ENCODE assay signal across 24 cellular contexts in the genomic region with DNA sequence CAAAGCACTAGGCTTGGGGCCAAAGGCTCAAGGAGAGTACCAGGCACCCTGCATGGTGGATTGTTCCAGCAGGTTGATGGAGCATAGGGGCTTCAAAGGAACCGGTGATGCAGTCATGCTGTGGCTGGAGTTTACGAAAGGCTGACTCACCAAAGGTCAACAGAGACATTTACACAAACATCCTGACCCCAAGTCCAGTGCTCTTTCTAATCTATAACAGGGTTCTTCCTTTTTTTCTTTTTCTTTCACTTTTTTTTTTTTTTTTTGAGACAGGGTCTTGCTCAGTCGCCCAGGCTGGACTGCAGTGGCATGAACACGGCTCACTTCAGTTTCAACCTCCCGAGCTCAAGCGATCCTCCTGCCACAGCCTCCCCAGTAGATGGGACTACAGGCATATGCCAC. TPM values are rescaled to one million over a fixed set of nuclear protein-coding genes. Genes with fewer than 3 reads are reported as not detected.
DNase-seq lines count a peak whose midpoint lies in the region; ATAC-seq and TF ChIP-seq lines count a peak whose summit lies in the region.
"Had no signal": no experiment of that assay in that cellular context is flagged by ENCODE, and none has a peak within 500 bp of the region (broad histone marks: within the 10 kb centered on the region; RNA-seq: fewer than 3 reads in every experiment).

No MANE protein-coding gene starts in this region.

- 82% methylated on average over 2 to 6 of the region's 6 CpGs for WGBS in gastroesophageal sphincter (ENCODE audit: low coverage in 1 of 2), 2 donors

- CTCF ChIA-PET in Calu3 (lab: Charles Lee), result no interaction called here
- CTCF ChIA-PET in RWPE1 (lab: Yijun Ruan, JAX), result interaction anchor here (1.0 kb wide), 1 partner anchor 9 kb away, joined by 3 read pairs; no protein-coding TSS in a partner anchor

- peaks cover 23% of the 10 kb centered on the region for H3K27me3 ChIP-seq in gastroesophageal sphincter

- H3K27ac ChIP-seq in RWPE1 (no peak overlapping the region), gastroesophageal sphincter (no peak overlapping the region), caudate nucleus (ENCODE audit: low read depth, low read length) (no peak overlapping the region)
- H3K27ac ChIP-seq: psoas muscle, transverse colon, VCaP had no signal

- POLR2A ChIA-PET in RWPE1 (lab: Yijun Ruan, JAX; ENCODE audit: low non-redundant PET), result no interaction called here

- BruUV-seq in Calu3 (replicated peaks; lab: Mats Ljungman, UMichigan), result no TSS peak

- no peak overlapping the region for H3K4me3 ChIP-seq in foreskin fibroblast (ENCODE audit: low read depth in 1 of 2, low read length in 2 of 2)
- H3K4me3 ChIP-seq in gastroesophageal sphincter, result no peak overlapping the region
- H3K4me3 ChIP-seq: GM12878, psoas muscle, transverse colon had no signal

- no peak overlapping the region for H3K4me3 Mint-ChIP-seq in Calu3 (ENCODE audit: low read depth, unreplicated experiment)
- H3K4me3 Mint-ChIP-seq: activated CD8-positive, alpha-beta memory T cell treated with anti-CD3 and anti-CD28 coated beads, Interleukin-2, amount 10 ng/mL, durations not matched to agents 7 days and 5 days; activated naive CD4-positive, alpha-beta T cell treated with anti-CD3 and anti-CD28 coated beads, Interleukin-2, amount 50 U/mL, for 24 hours; naive thymus-derived CD8-positive, alpha-beta T cell had no signal

- peaks cover 18% of the 10 kb centered on the region for H3K4me1 Mint-ChIP-seq in Calu3 (ENCODE audit: low read depth, unreplicated experiment)
- H3K4me1 Mint-ChIP-seq: activated CD8-positive, alpha-beta memory T cell treated with anti-CD3 and anti-CD28 coated beads, Interleukin-2, amount 10 ng/mL, durations not matched to agents 7 days and 5 days; activated naive CD4-positive, alpha-beta T cell treated with anti-CD3 and anti-CD28 coated beads, Interleukin-2, amount 50 U/mL, for 24 hours had no signal

- no peaks in the 10 kb centered on the region for H3K9me3 Mint-ChIP-seq in Calu3 (ENCODE audit: low read depth, unreplicated experiment)
- H3K9me3 Mint-ChIP-seq: activated naive CD4-positive, alpha-beta T cell treated with anti-CD3 and anti-CD28 coated beads, Interleukin-2, amount 50 U/mL, for 24 hours; naive thymus-derived CD8-positive, alpha-beta T cell had no signal

- ATAC-seq in gastroesophageal sphincter (no peak), HG03095 (IDR thresholded peaks at IDR 0.05; ENCODE audit: unreplicated experiment) (no peak)
- ATAC-seq: activated CD8-positive, alpha-beta memory T cell treated with anti-CD3 and anti-CD28 coated beads, Interleukin-2, amount 10 ng/mL, durations not matched to agents 7 days and 5 days; GM12878; naive thymus-derived CD8-positive, alpha-beta T cell; psoas muscle had no signal

- H3K36me3 Mint-ChIP-seq in Calu3 (ENCODE audit: insufficient read depth, unreplicated experiment), result peaks cover 6% of the 10 kb centered on the region
- H3K36me3 Mint-ChIP-seq: activated CD8-positive, alpha-beta memory T cell treated with anti-CD3 and anti-CD28 coated beads, Interleukin-2, amount 10 ng/mL, durations not matched to agents 7 days and 5 days; activated naive CD4-positive, alpha-beta T cell treated with anti-CD3 and anti-CD28 coated beads, Interleukin-2, amount 50 U/mL, for 24 hours; naive thymus-derived CD8-positive, alpha-beta T cell had no signal

- peak; percentile 13 for DNase-seq in Calu3
- DNase-seq in HT1080 (ENCODE audit: low read depth), result peak; percentile 87
- peak; percentile 54 for DNase-seq in RWPE1 (ENCODE audit: low spot score)
- peak; percentile 64 to 71 for DNase-seq in foreskin fibroblast
- DNase-seq in caudate nucleus (lab: John Stamatoyannopoulos, UW), result no peak
- DNase-seq in DMS 273 treated with DMSO at 0.1 percent for 48 hours (lab: John Stamatoyannopoulos, UW), result no peak
- DNase-seq: activated CD8-positive, alpha-beta memory T cell treated with anti-CD3 and anti-CD28 coated beads, Interleukin-2, amount 10 ng/mL, durations not matched to agents 7 days and 5 days; AML-193; DND-41; KG1; naive thymus-derived CD8-positive, alpha-beta T cell; NCI-H2029 treated with DMSO at 0.1 percent for 48 hours; NCI-H69; psoas muscle; stimulated activated CD4-positive, alpha-beta T cell treated with anti-CD3 and anti-CD28 coated beads, Interleukin-1b, Interleukin-23, amount 100 ng/mL, for 48 hours; transverse colon had no signal

- TF ChIP-seq CTCF in Calu3 (IDR thresholded peaks at IDR 0.05; ENCODE audit: unreplicated experiment), result no peak
- TF ChIP-seq CTCF in RWPE1 (conservative IDR thresholded peaks at IDR 0.05; ENCODE audit: low read depth), result no peak
- no peak for TF ChIP-seq CTCF in foreskin fibroblast (IDR thresholded peaks at IDR 0.05; ENCODE audit: low read depth, low read length)
- TF ChIP-seq CTCF in gastroesophageal sphincter (IDR thresholded peaks at IDR 0.05), result no peak

- TF ChIP-seq EP300 in gastroesophageal sphincter (IDR thresholded peaks at IDR 0.05), result no peak

- no peaks in the 10 kb centered on the region for H3K9me3 ChIP-seq in gastroesophageal sphincter
- H3K9me3 ChIP-seq: psoas muscle, transverse colon had no signal

- TF ChIP-seq POLR2A in gastroesophageal sphincter (IDR thresholded peaks at IDR 0.05), result no peak

- H3K27ac Mint-ChIP-seq in Calu3 (ENCODE audit: unreplicated experiment), result no peak overlapping the region
- H3K27ac Mint-ChIP-seq: activated CD8-positive, alpha-beta memory T cell treated with anti-CD3 and anti-CD28 coated beads, Interleukin-2, amount 10 ng/mL, durations not matched to agents 7 days and 5 days had no signal

- peaks cover 0 to 6% (median 0%) of the 10 kb centered on the region in 3 donors for H3K4me1 ChIP-seq in gastroesophageal sphincter

- intact Hi-C loops in Calu3 (cut with micrococcal nuclease; ENCODE audit: unreplicated experiment), result no loop called here

- no peaks in the 10 kb centered on the region for H3K27me3 Mint-ChIP-seq in Calu3 (ENCODE audit: unreplicated experiment)

- no peaks in the 10 kb centered on the region for H3K36me3 ChIP-seq in gastroesophageal sphincter
- H3K36me3 ChIP-seq: transverse colon had no signal

RNA-seq across cellular contexts. Expression of a gene that starts 35.6 kb away (rescaled TPM):
- total RNA-seq in Calu3 (2022) (not detected in 2 replicates), gastroesophageal sphincter (not detected)
- total RNA-seq in HT1080 (2014; rRNA removed; shearing (Covaris generic)), result not detected in 2 replicates
- not detected in 2 replicates for polyA plus RNA-seq in HT1080 (2015; cell fraction: cytosol; rRNA removed)
- polyA plus RNA-seq in HT1080 (2015; cell fraction: nucleus; rRNA removed), result not detected in 2 replicates
- total RNA-seq: activated CD8-positive, alpha-beta memory T cell treated with anti-CD3 and anti-CD28 coated beads, Interleukin-2, amount 10 ng/mL, durations not matched to agents 7 days and 5 days; cerebellum; lower leg skin; psoas muscle; SK-MEL-5; transverse colon had no signal

RNA-seq across cellular contexts. Expression of a gene that starts 36.5 kb away (rescaled TPM):
- total RNA-seq in Calu3 (2022) (17.5 and 17.8 TPM in 2 replicates), gastroesophageal sphincter (10 to 100 TPM; 36.1 to 49.8 (median 42.3) TPM)
- 8.4 and 8.5 TPM in 2 replicates for total RNA-seq in HT1080 (2014; rRNA removed; shearing (Covaris generic))
- 7.0 and 7.2 TPM in 2 replicates for polyA plus RNA-seq in HT1080 (2015; cell fraction: cytosol; rRNA removed)
- polyA plus RNA-seq in HT1080 (2015; cell fraction: nucleus; rRNA removed), result 18.6 and 22.8 TPM in 2 replicates

Comparison
In these comparisons a context has a peak if more than half of its experiments do, and no peak if none do; other contexts are left out.
1. DNase-seq: peak in Calu3 (single experiment), HT1080 (single experiment), RWPE1 (single experiment) and foreskin fibroblast (2 of 2); none in caudate nucleus (0 of 61) and DMS 273 treated with DMSO at 0.1 percent for 48 hours (single experiment).